In genomic region chr13:24083722-24084421, GRCh38 we compare ENCODE assay signal across 2 cellular contexts.
TF ChIP-seq lines count a peak whose summit lies in the region.

No MANE protein-coding gene starts in this region.

TF ChIP-seq in H1, 55 proteins besides CTCF, POLR2A, EP300 and RAD21:
- TF ChIP-seq POLR2AphosphoS5 (IDR thresholded peaks at IDR 0.05; ENCODE audit: low read depth, low read length) (no peak), POU5F1 (IDR thresholded peaks at IDR 0.05; ENCODE audit: low read depth, low read length) (no peak), HDAC2 (IDR thresholded peaks at IDR 0.05; ENCODE audit: borderline replicate concordance in 1 of 2, low read depth in 2 of 2, low read length in 2 of 2) (no peak), TAF7 (optimal IDR thresholded peaks at IDR 0.05; ENCODE audit: borderline replicate concordance, low read depth, low read length) (no peak)

TF ChIP-seq in neural cell, 6 proteins besides CTCF, POLR2A, EP300 and RAD21:
- TF ChIP-seq SMC3 (conservative IDR thresholded peaks at IDR 0.05; ENCODE audit: poor library complexity) (peak; percentile 66), EZH2 (IDR thresholded peaks at IDR 0.05; ENCODE audit: borderline replicate concordance, insufficient read depth, low read length, poor library complexity, severe bottlenecking) (no peak), POLR2AphosphoS5 (IDR thresholded peaks at IDR 0.05) (peak; percentile 62), MXI1 (conservative IDR thresholded peaks at IDR 0.05; ENCODE audit: poor library complexity, severe bottlenecking) (peak; percentile 63), TAF1 (IDR thresholded peaks at IDR 0.05; ENCODE audit: low read depth) (peak; percentile 78)
- TF ChIP-seq, protein P1, sequence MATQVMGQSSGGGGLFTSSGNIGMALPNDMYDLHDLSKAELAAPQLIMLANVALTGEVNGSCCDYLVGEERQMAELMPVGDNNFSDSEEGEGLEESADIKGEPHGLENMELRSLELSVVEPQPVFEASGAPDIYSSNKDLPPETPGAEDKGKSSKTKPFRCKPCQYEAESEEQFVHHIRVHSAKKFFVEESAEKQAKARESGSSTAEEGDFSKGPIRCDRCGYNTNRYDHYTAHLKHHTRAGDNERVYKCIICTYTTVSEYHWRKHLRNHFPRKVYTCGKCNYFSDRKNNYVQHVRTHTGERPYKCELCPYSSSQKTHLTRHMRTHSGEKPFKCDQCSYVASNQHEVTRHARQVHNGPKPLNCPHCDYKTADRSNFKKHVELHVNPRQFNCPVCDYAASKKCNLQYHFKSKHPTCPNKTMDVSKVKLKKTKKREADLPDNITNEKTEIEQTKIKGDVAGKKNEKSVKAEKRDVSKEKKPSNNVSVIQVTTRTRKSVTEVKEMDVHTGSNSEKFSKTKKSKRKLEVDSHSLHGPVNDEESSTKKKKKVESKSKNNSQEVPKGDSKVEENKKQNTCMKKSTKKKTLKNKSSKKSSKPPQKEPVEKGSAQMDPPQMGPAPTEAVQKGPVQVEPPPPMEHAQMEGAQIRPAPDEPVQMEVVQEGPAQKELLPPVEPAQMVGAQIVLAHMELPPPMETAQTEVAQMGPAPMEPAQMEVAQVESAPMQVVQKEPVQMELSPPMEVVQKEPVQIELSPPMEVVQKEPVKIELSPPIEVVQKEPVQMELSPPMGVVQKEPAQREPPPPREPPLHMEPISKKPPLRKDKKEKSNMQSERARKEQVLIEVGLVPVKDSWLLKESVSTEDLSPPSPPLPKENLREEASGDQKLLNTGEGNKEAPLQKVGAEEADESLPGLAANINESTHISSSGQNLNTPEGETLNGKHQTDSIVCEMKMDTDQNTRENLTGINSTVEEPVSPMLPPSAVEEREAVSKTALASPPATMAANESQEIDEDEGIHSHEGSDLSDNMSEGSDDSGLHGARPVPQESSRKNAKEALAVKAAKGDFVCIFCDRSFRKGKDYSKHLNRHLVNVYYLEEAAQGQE (IDR thresholded peaks at IDR 0.05; ENCODE audit: borderline replicate concordance), result peak; percentile 93
